In the genomic region with DNA sequence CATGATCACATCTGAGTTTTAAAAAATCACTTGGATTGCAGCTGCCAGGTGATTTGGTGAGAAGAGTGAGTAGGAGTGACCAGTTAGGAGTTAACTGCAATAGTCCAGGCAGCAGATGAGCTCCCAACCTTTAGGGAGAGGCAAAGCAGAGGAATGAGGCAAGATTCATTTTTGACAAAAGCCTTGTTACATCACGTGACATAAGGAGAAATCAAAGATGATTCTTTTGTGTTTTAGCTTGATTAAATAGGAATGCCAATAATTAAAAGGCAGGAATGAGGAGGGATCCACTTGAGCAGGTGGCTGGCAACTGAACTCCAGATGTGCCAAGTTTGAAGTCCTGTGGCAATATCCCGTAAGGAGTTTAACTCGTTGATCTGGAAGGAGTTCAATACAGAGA, we compare ENCODE assay signal across 22 cellular contexts. TPM values are rescaled to one million over a fixed set of nuclear protein-coding genes. Genes with fewer than 3 reads are reported as not detected.
DNase-seq lines count a peak whose midpoint lies in the region; ATAC-seq, FAIRE-seq and TF ChIP-seq lines count a peak whose summit lies in the region.
"Had no signal": no experiment of that assay in that cellular context is flagged by ENCODE, and none has a peak within 500 bp of the region (broad histone marks: within the 10 kb centered on the region; RNA-seq: fewer than 3 reads in every experiment).

No MANE protein-coding gene starts in this region.

- DNase-seq in GM12891 (ENCODE audit: insufficient read length, low spot score) (no peak), body of pancreas (no peak), right lobe of liver (no peak), islet precursor cell (no peak), posterior vena cava (ENCODE audit: low spot score) (no peak)
- DNase-seq in NK-92 treated with Interleukin-12 subunit alpha and Interleukin-12 subunit beta, amount 100 ng/mL, for 24 hours (lab: John Stamatoyannopoulos, UW): no peak
- DNase-seq: activated CD4-positive, alpha-beta T cell treated with anti-CD3 and anti-CD28 coated beads for 48 hours; aorta; NCI-H1694 treated with DMSO at 0.1 percent for 48 hours; NCI-H526; RPMI8226; stimulated activated CD8-positive, alpha-beta memory T cell treated with anti-CD3 and anti-CD28 coated beads, Interleukin-4, amount 100 ng/mL, for 48 hours had no signal

- no peak overlapping the region for H3K4me3 Mint-ChIP-seq in stimulated activated memory B cell treated with anti-CD40 and anti-IgM and Interleukin-4, amounts not matched to agents 10 μg/mL and 1 μg/mL and 100 μg/mL, for 72 hours
- H3K4me3 Mint-ChIP-seq: activated T-helper 1 cell treated with anti-CD3 and anti-CD28 coated beads, Interleukin-12 subunit alpha, Interleukin-12 subunit beta, Interleukin-2, Interleukin-4 antibody, amounts not matched to agents 30 ng/mL and 10 ng/mL and 1 ng/mL, durations not matched to agents 14 hours and 24 hours and 36 hours had no signal

- H3K4me3 ChIP-seq in body of pancreas (peak overlapping the region; percentile 17 to 97), right lobe of liver (peak overlapping the region; percentile 55 to 84 (median 74))
- H3K4me3 ChIP-seq: BLaER1 treated with 17β-estradiol and CSF1 and Interleukin-3, amounts not matched to agents 10 nM and 100 nM; prostate gland; SK-N-MC; vagina had no signal

- TF ChIP-seq CTCF in body of pancreas (IDR thresholded peaks at IDR 0.05) (no peak), right lobe of liver (IDR thresholded peaks at IDR 0.05) (no peak)

- peak; percentile 40 for FAIRE-seq in GM12891 (lab: Jason Lieb, UNC)

- peaks cover 37% of the 10 kb centered on the region for H3K4me1 Mint-ChIP-seq in stimulated activated memory B cell treated with anti-CD40 and anti-IgM and Interleukin-4, amounts not matched to agents 10 μg/mL and 1 μg/mL and 100 μg/mL, for 72 hours

- H3K27me3 ChIP-seq in body of pancreas (no peaks in the 10 kb centered on the region), right lobe of liver (no peaks in the 10 kb centered on the region)
- H3K27me3 ChIP-seq: vagina had no signal

- no peaks in the 10 kb centered on the region for H3K9me3 Mint-ChIP-seq in stimulated activated memory B cell treated with anti-CD40 and anti-IgM and Interleukin-4, amounts not matched to agents 10 μg/mL and 1 μg/mL and 100 μg/mL, for 72 hours
- H3K9me3 Mint-ChIP-seq: activated naive CD4-positive, alpha-beta T cell treated with anti-CD3 and anti-CD28 coated beads, Interleukin-2, amount 50 U/mL, for 72 hours; activated T-helper 1 cell treated with anti-CD3 and anti-CD28 coated beads, Interleukin-12 subunit alpha, Interleukin-12 subunit beta, Interleukin-2, Interleukin-4 antibody, amounts not matched to agents 30 ng/mL and 10 ng/mL and 1 ng/mL, durations not matched to agents 14 hours and 24 hours and 36 hours; central memory CD8-positive, alpha-beta T cell had no signal

- H3K4me1 ChIP-seq in body of pancreas: peaks cover 54% of the 10 kb centered on the region
- H3K4me1 ChIP-seq in right lobe of liver: peaks cover 0 to 58% (median 17%) of the 10 kb centered on the region in 4 donors
- H3K4me1 ChIP-seq: prostate gland had no signal

- H3K27ac ChIP-seq in body of pancreas (peak overlapping the region; percentile 44 to 94 (median 93)), right lobe of liver (peak overlapping the region; percentile 81 to 90 (median 85))
- H3K27ac ChIP-seq: BLaER1 treated with 17β-estradiol and CSF1 and Interleukin-3, amounts not matched to agents 10 nM and 100 nM; prostate gland; SK-N-MC; vagina had no signal

- peaks cover 26% of the 10 kb centered on the region for H3K36me3 Mint-ChIP-seq in stimulated activated memory B cell treated with anti-CD40 and anti-IgM and Interleukin-4, amounts not matched to agents 10 μg/mL and 1 μg/mL and 100 μg/mL, for 72 hours

- ATAC-seq in body of pancreas: no peak
- no peak for ATAC-seq in right lobe of liver
- ATAC-seq in stimulated activated memory B cell treated with anti-CD40 and anti-IgM and Interleukin-4, amounts not matched to agents 10 μg/mL and 1 μg/mL and 100 μg/mL, for 72 hours: no peak
- no peak for ATAC-seq in HG02884 (IDR thresholded peaks at IDR 0.05; ENCODE audit: unreplicated experiment)
- ATAC-seq: activated naive CD4-positive, alpha-beta T cell treated with anti-CD3 and anti-CD28 coated beads, Interleukin-2, amount 50 U/mL, for 72 hours; left lobe of liver had no signal

- TF ChIP-seq POLR2A in GM12891 (IDR thresholded peaks at IDR 0.05; ENCODE audit: low read depth, low read length): no peak
- no peak for TF ChIP-seq POLR2A in body of pancreas (IDR thresholded peaks at IDR 0.05)
- no peak for TF ChIP-seq POLR2A in right lobe of liver (IDR thresholded peaks at IDR 0.05)

- 10 to 16% methylated on average over 3 of the region's 3 CpGs for WGBS in body of pancreas, 2 donors
- 32% methylated on average over 3 of the region's 3 CpGs for WGBS in right lobe of liver (ENCODE audit: insufficient coverage, low coverage, low lambda C conversion rate, missing lambda C conversion rate)

- no peaks in the 10 kb centered on the region for H3K27me3 Mint-ChIP-seq in stimulated activated memory B cell treated with anti-CD40 and anti-IgM and Interleukin-4, amounts not matched to agents 10 μg/mL and 1 μg/mL and 100 μg/mL, for 72 hours

- H3K9me3 ChIP-seq in body of pancreas: no peaks in the 10 kb centered on the region
- no peaks in the 10 kb centered on the region for H3K9me3 ChIP-seq in right lobe of liver
- H3K9me3 ChIP-seq: BLaER1 treated with 17β-estradiol and CSF1 and Interleukin-3, amounts not matched to agents 10 nM and 100 nM; prostate gland; vagina had no signal

- H3K36me3 ChIP-seq in body of pancreas (replicated peaks in 1 of 2; ENCODE audit: insufficient read depth in 1 of 2, low read depth in 2 of 2): peaks cover 0 to 3% of the 10 kb centered on the region in 2 donors
- peaks cover 0 to 6% (median 0%) of the 10 kb centered on the region in 4 donors for H3K36me3 ChIP-seq in right lobe of liver
- H3K36me3 ChIP-seq: BLaER1 treated with 17β-estradiol and CSF1 and Interleukin-3, amounts not matched to agents 10 nM and 100 nM; prostate gland; vagina had no signal

- H3K27ac Mint-ChIP-seq in stimulated activated memory B cell treated with anti-CD40 and anti-IgM and Interleukin-4, amounts not matched to agents 10 μg/mL and 1 μg/mL and 100 μg/mL, for 72 hours: peak overlapping the region; percentile 17
- H3K27ac Mint-ChIP-seq: activated naive CD4-positive, alpha-beta T cell treated with anti-CD3 and anti-CD28 coated beads, Interleukin-2, amount 50 U/mL, for 72 hours; activated T-helper 1 cell treated with anti-CD3 and anti-CD28 coated beads, Interleukin-12 subunit alpha, Interleukin-12 subunit beta, Interleukin-2, Interleukin-4 antibody, amounts not matched to agents 30 ng/mL and 10 ng/mL and 1 ng/mL, durations not matched to agents 14 hours and 24 hours and 36 hours had no signal

- intact Hi-C loops in body of pancreas (cut with DNase I) (no loop called here), right lobe of liver (cut with DNase I) (no loop called here), posterior vena cava (cut with DNase I) (no loop called here)

TF ChIP-seq in GM12891, 5 proteins besides CTCF, POLR2A, EP300 and RAD21:
- TF ChIP-seq SPI1 (IDR thresholded peaks at IDR 0.05; ENCODE audit: low read depth, low read length) (no peak), POLR2AphosphoS5 (IDR thresholded peaks at IDR 0.05; ENCODE audit: low read depth, low read length) (no peak), TAF1 (IDR thresholded peaks at IDR 0.05; ENCODE audit: low read depth, low read length) (no peak), PAX5 (IDR thresholded peaks at IDR 0.05; ENCODE audit: insufficient read depth, low read length, severe bottlenecking) (no peak), POU2F2 (IDR thresholded peaks at IDR 0.05; ENCODE audit: low read depth, low read length) (no peak)

RNA-seq across cellular contexts. Expression of a gene that starts 2.5 kb away (rescaled TPM):
- polyA plus RNA-seq in GM12891 (2012; ENCODE audit: low read depth, missing spikeins): 66.5 TPM
- total RNA-seq in body of pancreas (1,000 to 10,000 TPM; 1,064 to 1,447 TPM), right lobe of liver (1,000 to 10,000 TPM in 1 of 6 experiments, 100 to 1,000 TPM in 5; 404 to 1,363 (median 579) TPM), posterior vena cava (10 to 100 TPM; 26.7 to 27.2 TPM)

Comparison
In these comparisons a context has a peak if more than half of its experiments do, and no peak if none do; other contexts are left out.
1. RNA of a gene that starts 2.5 kb away (total RNA-seq): 1,064 to 1,447 TPM in body of pancreas and 404 to 1,363 TPM in right lobe of liver; 26.7 to 27.2 TPM in posterior vena cava; every median in the first group is over 10 times any median in the second.